In genomic region chr22:26534874-26535470, GRCh38 we compare ENCODE assay signal across 16 cellular contexts. TPM values are rescaled to one million over a fixed set of nuclear protein-coding genes. Genes with fewer than 3 reads are reported as not detected.
A peak's percentile ranks its signal among the peaks of the same experiment; 100 is the strongest.
DNase-seq lines count a peak whose midpoint lies in the region; ATAC-seq, FAIRE-seq and TF ChIP-seq lines count a peak whose summit lies in the region.
"Had no signal": no experiment of that assay in that cellular context is flagged by ENCODE, and none has a peak within 500 bp of the region (broad histone marks: within the 10 kb centered on the region; RNA-seq: fewer than 3 reads in every experiment).

No MANE protein-coding gene starts in this region.

- H3K36me3 Mint-ChIP-seq in T-cell = peaks cover 52% of the 10 kb centered on the region

- H3K4me3 ChIP-seq in cardiac muscle cell = no peak overlapping the region
- H3K4me3 ChIP-seq in esophagus (ENCODE audit: low read depth in 1 of 2, low read length in 2 of 2) = no peak overlapping the region
- H3K4me3 ChIP-seq: uterus had no signal

- H3K4me3 Mint-ChIP-seq in T-cell = no peak overlapping the region

- no peaks in the 10 kb centered on the region for H3K27me3 Mint-ChIP-seq in T-cell

- TF ChIP-seq CTCF in cardiac muscle cell (IDR thresholded peaks at IDR 0.05; ENCODE audit: low read depth, low read length) = no peak

- peak; percentile 27 for FAIRE-seq in urothelium cell line (lab: Jason Lieb, UNC)

- 37 to 38% methylated on average over 10 of the region's 10 CpGs for WGBS in esophagus, 2 donors

- intact Hi-C loops in left cardiac atrium (cut with DNase I) = no loop called here

- H3K4me1 ChIP-seq in cardiac muscle cell (ENCODE audit: low read depth) (peaks cover 13% of the 10 kb centered on the region), esophagus (ENCODE audit: control insufficient read depth in 2 of 2, insufficient read depth in 2 of 2, low read length in 1 of 2) (peaks cover 2 to 9% of the 10 kb centered on the region in 2 donors)
- H3K4me1 ChIP-seq: uterus had no signal

- H3K9me3 Mint-ChIP-seq in T-cell = no peaks in the 10 kb centered on the region

- no peaks in the 10 kb centered on the region for H3K27me3 ChIP-seq in cardiac muscle cell
- no peaks in the 10 kb centered on the region for H3K27me3 ChIP-seq in esophagus (ENCODE audit: control insufficient read depth in 1 of 2, insufficient read depth in 2 of 2, low read length in 2 of 2)
- H3K27me3 ChIP-seq: uterus had no signal

- ATAC-seq in left cardiac atrium (no peak), T-cell (replicated peaks in 1 of 4) (no peak)
- ATAC-seq: HCT116 had no signal

- H3K4me1 Mint-ChIP-seq in T-cell = peaks cover 0 to 17% (median 6%) of the 10 kb centered on the region in 3 donors

- H3K36me3 ChIP-seq in cardiac muscle cell (no peaks in the 10 kb centered on the region), esophagus (ENCODE audit: control insufficient read depth in 2 of 2, insufficient read depth in 2 of 2, low read length in 1 of 2) (peaks cover 4 to 12% of the 10 kb centered on the region in 2 donors)
- H3K36me3 ChIP-seq: uterus had no signal

- POLR2A ChIA-PET in T-cell (lab: Charles Lee) = interaction anchor here in 1 of 2 donors (0.5 kb wide), 1 partner anchor 71 kb away, joined by 10 read pairs; no protein-coding TSS in a partner anchor

- no peaks in the 10 kb centered on the region for H3K9me3 ChIP-seq in cardiac muscle cell (ENCODE audit: low read depth)
- H3K9me3 ChIP-seq in esophagus (ENCODE audit: control insufficient read depth in 2 of 2, insufficient read depth in 1 of 2, low read depth in 1 of 2, low read length in 1 of 2) = no peaks in the 10 kb centered on the region
- H3K9me3 ChIP-seq: uterus had no signal

- CTCF ChIA-PET in T-cell (lab: Charles Lee) = no interaction called here

- DNase-seq in cardiac muscle cell (ENCODE audit: low read depth in 1 of 2, low spot score in 1 of 2) (no peak), left cardiac atrium (no peak), T-cell (no peak), urothelium cell line (ENCODE audit: low spot score) (no peak), NCI-H2029 (lab: John Stamatoyannopoulos, UW) (no peak), CD1c-positive myeloid dendritic cell (ENCODE audit: extremely low spot score) (no peak), middle frontal gyrus (ENCODE audit: extremely low spot score, low spot score) (no peak)
- DNase-seq: amygdala, dermis blood vessel endothelial cell, NCI-H1436, NCI-H510A, RPMI8226, T-helper 9 cell, uterus had no signal

- H3K27ac ChIP-seq in cardiac muscle cell (peak overlapping the region; percentile 79), esophagus (ENCODE audit: low read depth in 2 of 2, low read length in 1 of 2) (peak overlapping the region; percentile 7 to 44)
- H3K27ac ChIP-seq: uterus had no signal

- peak overlapping the region; percentile 44 to 61 for H3K27ac Mint-ChIP-seq in T-cell

RNA-seq across cellular contexts. Expression of gene TFIP11, which starts 22.7 kb away (rescaled TPM):
- total RNA-seq in cardiac muscle cell (17.4 and 24.6 TPM in 2 replicates), left cardiac atrium (10 to 100 TPM; 19.9 to 20.4 TPM), T-cell (10 to 100 TPM; 63.0 to 91.8 (median 75.2) TPM)
- polyA plus RNA-seq in cardiac muscle cell (25.2 and 25.5 TPM in 2 replicates), esophagus (10 to 100 TPM; 19.7 to 21.5 TPM)

RNA-seq across cellular contexts. Expression of gene SRRD, which starts 51.3 kb away (rescaled TPM):
- total RNA-seq in cardiac muscle cell (14.1 and 17.0 TPM in 2 replicates), left cardiac atrium (10 to 100 TPM; 14.9 to 23.7 TPM), T-cell (10 to 100 TPM; 17.4 to 23.3 (median 21.8) TPM)
- polyA plus RNA-seq in cardiac muscle cell (22.3 and 41.0 TPM in 2 replicates), esophagus (10 to 100 TPM in 1 of 2 donors, 1 to 10 TPM in 1; 7.4 to 11.9 TPM)

RNA-seq across cellular contexts. Expression of gene HPS4, which starts 51.4 kb away (rescaled TPM):
- total RNA-seq in cardiac muscle cell (20.9 and 35.9 TPM in 2 replicates), left cardiac atrium (10 to 100 TPM; 12.2 to 13.2 TPM), T-cell (10 to 100 TPM; 38.7 to 53.4 (median 50.0) TPM)
- polyA plus RNA-seq in cardiac muscle cell (20.4 and 29.6 TPM in 2 replicates), esophagus (10 to 100 TPM; 14.8 TPM)

RNA-seq across cellular contexts. Expression of gene TPST2, which starts 55.0 kb away (rescaled TPM):
- 27.3 and 44.2 TPM in 2 replicates for total RNA-seq in cardiac muscle cell
- 17.8 and 29.6 TPM in 2 replicates for polyA plus RNA-seq in cardiac muscle cell
- total RNA-seq in left cardiac atrium = 10 to 100 TPM; 22.1 to 36.5 TPM
- 10 to 100 TPM; 30.3 to 42.1 (median 38.0) TPM for total RNA-seq in T-cell
- polyA plus RNA-seq in esophagus = 10 to 100 TPM in 1 of 2 donors, 1 to 10 TPM in 1; 7.6 to 12.6 TPM
